8 cellular contexts compared by ENCODE assay signal in genomic region chr9:84261082-84261746, GRCh38.
DNase-seq lines count a peak whose midpoint lies in the region; ATAC-seq and FAIRE-seq lines count a peak whose summit lies in the region.

No MANE protein-coding gene starts in this region.

- no peak overlapping the region for H2BK15ac ChIP-seq in mesenchymal stem cell (ENCODE audit: low read depth, poor library complexity, severe bottlenecking)

- FAIRE-seq in GM18507 (lab: Jason Lieb, UNC), result peak; percentile 92

- DNase-seq in GM18507 (ENCODE audit: extremely low spot score, insufficient read length, low read depth), result peak; percentile 25
- DNase-seq in NCI-H526 (lab: John Stamatoyannopoulos, UW), result peak; percentile 23 to 78
- DNase-seq in activated CD4-positive, alpha-beta T cell treated with anti-CD3 and anti-CD28 coated beads, Interleukin-2, amount 50 U/mL, for 48 hours, result peak; percentile 68 to 74
- DNase-seq in mesenchymal stem cell, result peak; percentile 68
- DNase-seq in stimulated activated CD8-positive, alpha-beta memory T cell treated with anti-CD3 and anti-CD28 coated beads, Interleukin-15, amount 100 ng/mL, for 48 hours (ENCODE audit: low read depth in 2 of 2), result peak; percentile 16

- 11% methylated on average over 7 of the region's 12 CpGs for WGBS in mesenchymal stem cell

- no peaks in the 10 kb centered on the region for H3K79me1 ChIP-seq in mesenchymal stem cell (replicated peaks; ENCODE audit: low read length, poor library complexity, severe bottlenecking)

- H4K91ac ChIP-seq in mesenchymal stem cell (ENCODE audit: low read length), result no peak overlapping the region

- H3K4me1 ChIP-seq in ACC112 (ENCODE audit: control insufficient read depth, insufficient read depth, low read length, unreplicated experiment) (no peaks in the 10 kb centered on the region), endocrine pancreas (ENCODE audit: control insufficient read depth, insufficient read depth, low read length) (peaks cover 4% of the 10 kb centered on the region), mesenchymal stem cell (ENCODE audit: control insufficient read depth, insufficient read depth, low read depth, low read length) (no peaks in the 10 kb centered on the region)

- H3K4me3 ChIP-seq in ACC112 (ENCODE audit: low read depth, low read length), result peak overlapping the region; percentile 53
- peak overlapping the region; percentile 68 for H3K4me3 ChIP-seq in endocrine pancreas (ENCODE audit: control insufficient read depth, insufficient read depth, low read length)
- peak overlapping the region in 1 of 2 experiments; percentile 78 for H3K4me3 ChIP-seq in mesenchymal stem cell (ENCODE audit: insufficient read depth in 1 of 2, low read depth in 1 of 2, low read length in 2 of 2)

- H3K79me2 ChIP-seq in ACC112 (ENCODE audit: control insufficient read depth, insufficient read depth, low read length, unreplicated experiment), result no peaks in the 10 kb centered on the region

- ATAC-seq in HG03460 (IDR thresholded peaks at IDR 0.05; ENCODE audit: unreplicated experiment), result peak; percentile 80

- no peak overlapping the region for H3K14ac ChIP-seq in mesenchymal stem cell (ENCODE audit: low read length in 2 of 2)

- H3K23ac ChIP-seq in mesenchymal stem cell (ENCODE audit: low read length in 2 of 2), result no peak overlapping the region

- peak overlapping the region; percentile 34 for H3K4me2 ChIP-seq in mesenchymal stem cell (ENCODE audit: low read length, poor library complexity, severe bottlenecking)

- H2BK12ac ChIP-seq in mesenchymal stem cell (ENCODE audit: low read length in 2 of 2), result no peak overlapping the region

- no peak overlapping the region for H2BK120ac ChIP-seq in mesenchymal stem cell (ENCODE audit: low read depth, low read length)

- H3K27ac ChIP-seq in ACC112 (ENCODE audit: low read depth, low read length) (no peak overlapping the region), mesenchymal stem cell (ENCODE audit: low read length, poor library complexity, severe bottlenecking) (no peak overlapping the region)

- no peak overlapping the region for H2AK5ac ChIP-seq in mesenchymal stem cell (ENCODE audit: low read length, severe bottlenecking)

- no peaks in the 10 kb centered on the region for H3K9me3 ChIP-seq in endocrine pancreas (ENCODE audit: control insufficient read depth, low read length)
- no peaks in the 10 kb centered on the region for H3K9me3 ChIP-seq in mesenchymal stem cell (ENCODE audit: control insufficient read depth, low read length)

- no peak overlapping the region for H4K8ac ChIP-seq in mesenchymal stem cell (ENCODE audit: low read length)

- H2AFZ ChIP-seq in ACC112 (ENCODE audit: low read length, unreplicated experiment), result peak overlapping the region; percentile 65
- H2AFZ ChIP-seq in mesenchymal stem cell (ENCODE audit: low read depth, low read length), result no peak overlapping the region

- H3K18ac ChIP-seq in mesenchymal stem cell (ENCODE audit: low read depth in 1 of 2, low read length in 2 of 2), result no peak overlapping the region

- H3K27me3 ChIP-seq in ACC112 (ENCODE audit: insufficient read depth, low read length) (no peaks in the 10 kb centered on the region), endocrine pancreas (ENCODE audit: control insufficient read depth, insufficient read depth, low read length) (no peaks in the 10 kb centered on the region), mesenchymal stem cell (ENCODE audit: control insufficient read depth in 1 of 2, insufficient read depth in 1 of 2, low read length in 2 of 2) (no peaks in the 10 kb centered on the region)

- no peak overlapping the region for H2BK5ac ChIP-seq in mesenchymal stem cell (ENCODE audit: low read depth, low read length, poor library complexity, severe bottlenecking)

- H3K36me3 ChIP-seq in ACC112 (ENCODE audit: insufficient read depth, low read length) (no peaks in the 10 kb centered on the region), endocrine pancreas (ENCODE audit: control insufficient read depth, insufficient read depth, low read length) (no peaks in the 10 kb centered on the region), mesenchymal stem cell (ENCODE audit: control insufficient read depth in 1 of 2, insufficient read depth in 2 of 2, low read depth in 1 of 2, low read length in 2 of 2) (no peaks in the 10 kb centered on the region)

- H3K4ac ChIP-seq in mesenchymal stem cell (ENCODE audit: low read depth in 1 of 2, low read length in 2 of 2), result no peak overlapping the region

- H3K9ac ChIP-seq in endocrine pancreas (ENCODE audit: control insufficient read depth, insufficient read depth, low read length), result no peak overlapping the region
- peak overlapping the region; percentile 82 for H3K9ac ChIP-seq in mesenchymal stem cell (ENCODE audit: low read length)

Comparison
In these comparisons a context has a peak if more than half of its experiments do, and no peak if none do; other contexts are left out.
1. DNase-seq: peak in every context shown above with its lines; median percentile 71 in activated CD4-positive, alpha-beta T cell treated with anti-CD3 and anti-CD28 coated beads, Interleukin-2, amount 50 U/mL, for 48 hours; 68 in mesenchymal stem cell; 50 in NCI-H526; 25 in GM18507; 16 in stimulated activated CD8-positive, alpha-beta memory T cell treated with anti-CD3 and anti-CD28 coated beads, Interleukin-15, amount 100 ng/mL, for 48 hours.